Comparison of ENCODE assay signal across 8 cellular contexts in the genomic region with DNA sequence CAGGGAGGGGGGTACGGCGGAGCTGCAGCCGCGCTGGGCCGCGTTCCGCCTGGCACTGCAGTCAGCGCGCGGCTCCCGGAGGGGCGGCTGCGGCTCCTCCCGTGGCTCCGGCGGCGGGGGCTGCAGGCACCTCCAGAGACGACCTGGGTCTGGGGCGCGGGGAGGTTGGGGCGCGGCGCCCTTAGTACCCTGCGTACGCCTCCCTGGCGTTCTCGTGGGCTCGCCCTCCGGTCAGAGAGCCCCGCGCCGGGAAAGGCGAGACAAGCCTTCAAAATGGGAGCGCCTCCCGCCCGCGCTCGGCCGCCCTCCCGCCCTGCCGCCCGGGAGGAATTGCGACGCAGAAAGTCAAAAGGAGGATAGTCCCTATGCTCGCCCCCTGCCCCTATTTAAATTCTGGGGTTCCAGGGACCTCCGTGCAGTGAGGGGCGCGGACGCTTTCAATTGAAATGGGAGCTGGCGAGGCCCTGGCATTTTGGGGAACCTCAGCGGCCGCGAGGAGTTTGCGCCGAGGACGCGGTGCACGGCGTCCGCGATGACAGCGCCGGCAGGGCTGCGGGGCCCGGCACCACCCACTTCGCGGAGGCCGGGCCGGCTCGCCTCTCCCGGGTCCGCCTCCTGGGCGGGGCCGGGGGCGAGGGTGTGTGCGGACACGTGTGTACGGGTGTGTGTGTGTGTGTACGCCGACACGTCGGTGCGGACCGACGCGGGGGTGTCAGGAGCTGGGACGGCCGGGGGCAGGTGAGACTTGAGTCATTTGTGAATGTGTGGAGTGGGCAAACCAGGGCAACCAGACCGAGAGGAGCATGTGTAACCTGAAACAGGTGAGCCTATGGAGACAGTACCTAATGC. TPM values are rescaled to one million over a fixed set of nuclear protein-coding genes. Genes with fewer than 3 reads are reported as not detected.
DNase-seq lines count a peak whose midpoint lies in the region; ATAC-seq and TF ChIP-seq lines count a peak whose summit lies in the region.

No MANE protein-coding gene starts in this region.

- H2AFZ ChIP-seq in neural cell (ENCODE audit: low read depth, low read length), result no peak overlapping the region

- peak overlapping the region; percentile 91 for H3K9ac ChIP-seq in neural cell (ENCODE audit: low read length)

- no peaks in the 10 kb centered on the region for H4K20me1 ChIP-seq in neural cell (ENCODE audit: insufficient read depth)

- ATAC-seq in GM19452 (IDR thresholded peaks at IDR 0.05; ENCODE audit: unreplicated experiment) (peak; percentile 78), HG03565 (IDR thresholded peaks at IDR 0.05; ENCODE audit: unreplicated experiment) (peak; percentile 74)

- TF ChIP-seq EP300 in neural cell (conservative IDR thresholded peaks at IDR 0.05; ENCODE audit: poor library complexity, severe bottlenecking) (peak; percentile 12), stomach (IDR thresholded peaks at IDR 0.05) (no peak)

- H3K9me3 ChIP-seq in neural cell (ENCODE audit: low read length) (no peaks in the 10 kb centered on the region), stomach (no peaks in the 10 kb centered on the region)

- H3K27me3 ChIP-seq in neural cell (ENCODE audit: insufficient read depth, low read depth, low read length) (no peaks in the 10 kb centered on the region), stomach (no peaks in the 10 kb centered on the region)

- H3K9me2 ChIP-seq in neural cell (ENCODE audit: insufficient read depth, low read length), result no peaks in the 10 kb centered on the region

- H3K4me3 ChIP-seq in neural cell (ENCODE audit: low read length) (peak overlapping the region; percentile 79), stomach (peak overlapping the region; percentile 72 to 95 (median 88))

- TF ChIP-seq POLR2A in stomach (IDR thresholded peaks at IDR 0.05), result peak in 1 of 4 donors; percentile 77

- intact Hi-C loops in stomach (cut with DNase I; ENCODE audit: low total_unique reads), result no loop called here

- DNase-seq in COR-L47 (lab: John Stamatoyannopoulos, UW) (peak; percentile 61), RPMI7951 (ENCODE audit: low read depth) (peak; percentile 76), fibroblast of the conjunctiva (ENCODE audit: low read depth) (peak; percentile 27), stomach (peak; percentile 84)
- DNase-seq in activated effector memory CD4-positive, alpha-beta T cell treated with Interleukin-2 at 50 U/mL for 16 hours, result peak; percentile 76

- TF ChIP-seq CTCF in neural cell (IDR thresholded peaks at IDR 0.05; ENCODE audit: poor library complexity, severe bottlenecking), result no peak
- TF ChIP-seq CTCF in stomach (IDR thresholded peaks at IDR 0.05), result no peak

- peak overlapping the region; percentile 68 for H3K4me2 ChIP-seq in neural cell (ENCODE audit: low read length)

- peaks cover 20 to 62% (median 37%) of the 10 kb centered on the region in 4 donors for H3K4me1 ChIP-seq in stomach

- no peaks in the 10 kb centered on the region for H3F3A ChIP-seq in neural cell (ENCODE audit: insufficient read depth, low read length, poor library complexity, severe bottlenecking)

- peak overlapping the region; percentile 88 for H3K27ac ChIP-seq in neural cell (ENCODE audit: low read length)
- H3K27ac ChIP-seq in stomach, result peak overlapping the region; percentile 93 to 98 (median 96)

- TF ChIP-seq RAD21 in neural cell (conservative IDR thresholded peaks at IDR 0.05), result peak; percentile 23

- 0 to 2% (median 1%) methylated on average over 20 to 89 of the region's 89 CpGs for WGBS in stomach, 5 donors

- peaks cover 36% of the 10 kb centered on the region for H3K79me2 ChIP-seq in neural cell (replicated peaks; ENCODE audit: insufficient read depth, low read length)

- H3K36me3 ChIP-seq in neural cell (ENCODE audit: insufficient read depth, low read length) (no peaks in the 10 kb centered on the region), stomach (peaks cover 6 to 19% (median 14%) of the 10 kb centered on the region in 4 donors)

TF ChIP-seq in neural cell, 6 proteins besides CTCF, POLR2A, EP300 and RAD21:
- TF ChIP-seq MXI1 (conservative IDR thresholded peaks at IDR 0.05; ENCODE audit: poor library complexity, severe bottlenecking) (peak; percentile 95), SMC3 (conservative IDR thresholded peaks at IDR 0.05; ENCODE audit: poor library complexity) (peak; percentile 42), TAF1 (IDR thresholded peaks at IDR 0.05; ENCODE audit: low read depth) (no peak), POLR2AphosphoS5 (IDR thresholded peaks at IDR 0.05) (peak; percentile 65)
- TF ChIP-seq, protein P1, sequence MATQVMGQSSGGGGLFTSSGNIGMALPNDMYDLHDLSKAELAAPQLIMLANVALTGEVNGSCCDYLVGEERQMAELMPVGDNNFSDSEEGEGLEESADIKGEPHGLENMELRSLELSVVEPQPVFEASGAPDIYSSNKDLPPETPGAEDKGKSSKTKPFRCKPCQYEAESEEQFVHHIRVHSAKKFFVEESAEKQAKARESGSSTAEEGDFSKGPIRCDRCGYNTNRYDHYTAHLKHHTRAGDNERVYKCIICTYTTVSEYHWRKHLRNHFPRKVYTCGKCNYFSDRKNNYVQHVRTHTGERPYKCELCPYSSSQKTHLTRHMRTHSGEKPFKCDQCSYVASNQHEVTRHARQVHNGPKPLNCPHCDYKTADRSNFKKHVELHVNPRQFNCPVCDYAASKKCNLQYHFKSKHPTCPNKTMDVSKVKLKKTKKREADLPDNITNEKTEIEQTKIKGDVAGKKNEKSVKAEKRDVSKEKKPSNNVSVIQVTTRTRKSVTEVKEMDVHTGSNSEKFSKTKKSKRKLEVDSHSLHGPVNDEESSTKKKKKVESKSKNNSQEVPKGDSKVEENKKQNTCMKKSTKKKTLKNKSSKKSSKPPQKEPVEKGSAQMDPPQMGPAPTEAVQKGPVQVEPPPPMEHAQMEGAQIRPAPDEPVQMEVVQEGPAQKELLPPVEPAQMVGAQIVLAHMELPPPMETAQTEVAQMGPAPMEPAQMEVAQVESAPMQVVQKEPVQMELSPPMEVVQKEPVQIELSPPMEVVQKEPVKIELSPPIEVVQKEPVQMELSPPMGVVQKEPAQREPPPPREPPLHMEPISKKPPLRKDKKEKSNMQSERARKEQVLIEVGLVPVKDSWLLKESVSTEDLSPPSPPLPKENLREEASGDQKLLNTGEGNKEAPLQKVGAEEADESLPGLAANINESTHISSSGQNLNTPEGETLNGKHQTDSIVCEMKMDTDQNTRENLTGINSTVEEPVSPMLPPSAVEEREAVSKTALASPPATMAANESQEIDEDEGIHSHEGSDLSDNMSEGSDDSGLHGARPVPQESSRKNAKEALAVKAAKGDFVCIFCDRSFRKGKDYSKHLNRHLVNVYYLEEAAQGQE (IDR thresholded peaks at IDR 0.05; ENCODE audit: borderline replicate concordance), result no peak

RNA-seq across cellular contexts. Expression of a gene that starts 0.5 kb away (rescaled TPM):
- total RNA-seq in RPMI7951 (2014; rRNA removed; shearing (Covaris generic)), result 7.8 and 10.1 TPM in 2 replicates
- polyA plus RNA-seq in neural cell, result 49.2 and 50.9 TPM in 2 replicates
- polyA minus RNA-seq in neural cell, result 203 and 216 TPM in 2 replicates
- total RNA-seq in stomach, result 10 to 100 TPM; 25.9 to 58.0 (median 47.8) TPM
- 1 to 10 TPM; 4.4 to 7.5 (median 5.5) TPM for polyA plus RNA-seq in stomach

Comparison
In these comparisons a context has a peak if more than half of its experiments do, and no peak if none do; other contexts are left out.
1. Peak in every context shown above with its lines: DNase-seq, ATAC-seq, H3K4me3 ChIP-seq and H3K27ac ChIP-seq.
2. DNase-seq: peak in every context shown above with its lines; median percentile 84 in stomach; 76 in RPMI7951; 76 in activated effector memory CD4-positive, alpha-beta T cell treated with Interleukin-2 at 50 U/mL for 16 hours; 61 in COR-L47; 27 in fibroblast of the conjunctiva.